ENCODE assay signal across 8 cellular contexts in genomic region chr10:70145666-70146488, GRCh38. TPM values are rescaled to one million over a fixed set of nuclear protein-coding genes. Genes with fewer than 3 reads are reported as not detected.
A peak's percentile ranks its signal among the peaks of the same experiment; 100 is the strongest.
DNase-seq lines count a peak whose midpoint lies in the region; TF ChIP-seq lines count a peak whose summit lies in the region.

No MANE protein-coding gene starts in this region.

- H3K4me3 ChIP-seq in GM12864 (ENCODE audit: low read depth, low read length) (peak overlapping the region; percentile 85), astrocyte of the spinal cord (ENCODE audit: low read depth, low read length) (peak overlapping the region; percentile 51), iPS-11a (ENCODE audit: low read depth, low read length) (peak overlapping the region; percentile 69), skeletal muscle cell (ENCODE audit: low read depth, low read length) (peak overlapping the region; percentile 66)

- DNase-seq in GM12864 (ENCODE audit: low read depth): no peak
- DNase-seq in H4 (ENCODE audit: low spot score): peak; percentile 36
- DNase-seq in LHCN-M2 (ENCODE audit: low read depth): peak; percentile 63
- DNase-seq in T-helper 9 cell: peak; percentile 66
- DNase-seq in astrocyte of the spinal cord (ENCODE audit: low read depth, low spot score): peak; percentile 56
- no peak for DNase-seq in skeletal muscle cell (ENCODE audit: low read depth)
- no peak for DNase-seq in NCI-H187 (lab: John Stamatoyannopoulos, UW)

- in situ Hi-C loops in astrocyte of the spinal cord (cut with HindIII; ENCODE audit: low sequenced_read_pairs): no loop called here

- TF ChIP-seq CTCF in GM12864 (IDR thresholded peaks at IDR 0.05; ENCODE audit: low read depth, low read length, missing control alignments) (peak; percentile 53), astrocyte of the spinal cord (IDR thresholded peaks at IDR 0.05; ENCODE audit: low read depth, low read length) (peak; percentile 40)

RNA-seq across cellular contexts. Expression of gene TYSND1, which starts 0.6 kb away (rescaled TPM):
- 9.2 and 10.5 TPM in 2 replicates for total RNA-seq in H4 (2014; rRNA removed; shearing (Covaris generic))
- 14.1 and 20.5 TPM in 2 replicates for total RNA-seq in LHCN-M2 (2014; rRNA removed)
- 5.3 TPM for polyA plus RNA-seq in LHCN-M2 (2012)

RNA-seq across cellular contexts. Expression of gene AIFM2, which starts 13.3 kb away (rescaled TPM):
- total RNA-seq in H4 (2014; rRNA removed; shearing (Covaris generic)): 9.2 and 10.6 TPM in 2 replicates
- 5.8 and 6.9 TPM in 2 replicates for total RNA-seq in LHCN-M2 (2014; rRNA removed)
- polyA plus RNA-seq in LHCN-M2 (2012): 17.5 TPM

RNA-seq across cellular contexts. Expression of gene SAR1A, which starts 24.4 kb away (rescaled TPM):
- 75.0 and 90.9 TPM in 2 replicates for total RNA-seq in H4 (2014; rRNA removed; shearing (Covaris generic))
- 108 and 111 TPM in 2 replicates for total RNA-seq in LHCN-M2 (2014; rRNA removed)
- 61.7 TPM for polyA plus RNA-seq in LHCN-M2 (2012)

Comparison
In these comparisons a context has a peak if more than half of its experiments do, and no peak if none do; other contexts are left out.
1. DNase-seq: peak in H4 (single experiment), LHCN-M2 (single experiment), T-helper 9 cell (single experiment) and astrocyte of the spinal cord (single experiment); none in GM12864 (single experiment), skeletal muscle cell (single experiment) and NCI-H187 (0 of 2).
2. Peak in every context shown above with its lines, with median percentiles within 50 percentile points of each other: H3K4me3 ChIP-seq.